23 cellular contexts compared by ENCODE assay signal in the genomic region with DNA sequence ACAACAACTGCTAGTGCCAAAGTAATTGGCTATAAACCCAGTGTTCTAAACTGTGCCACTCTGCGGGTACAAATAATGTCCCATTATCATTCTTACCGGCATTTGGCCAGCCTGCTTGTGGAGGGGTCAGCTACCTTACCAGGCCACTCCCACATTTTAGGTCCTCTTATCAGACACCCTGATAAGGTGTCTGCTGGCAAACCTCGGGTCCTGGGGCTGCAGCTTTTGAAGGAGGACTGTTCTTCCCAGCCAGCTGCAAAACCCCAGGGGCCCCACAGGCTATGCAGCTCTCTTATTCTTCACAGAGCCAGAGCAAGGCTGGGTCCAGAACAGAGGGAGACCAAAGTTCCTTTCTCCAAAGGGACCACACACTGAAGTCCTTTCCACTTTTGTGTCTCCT.
"Had no signal": no experiment of that assay in that cellular context is flagged by ENCODE, and none has a peak within 500 bp of the region (broad histone marks: within the 10 kb centered on the region; RNA-seq: fewer than 3 reads in every experiment).

No MANE protein-coding gene starts in this region.

- H3K9me3 Mint-ChIP-seq: activated B cell treated with CpG ODN at 0.5 μM for 24 hours; activated CD4-positive, alpha-beta memory T cell treated with anti-CD3 and anti-CD28 coated beads for 36 hours; activated CD4-positive, alpha-beta T cell treated with anti-CD3 and anti-CD28 coated beads, Interleukin-2, amount 10 ng/mL, durations not matched to agents 7 days and 5 days; activated naive CD4-positive, alpha-beta T cell treated with anti-CD3 and anti-CD28 coated beads for 36 hours; activated T-cell treated with anti-CD3 and anti-CD28 coated beads, Interleukin-2, amount 50 U/mL, for 4 hours; T-helper 1 cell treated with Interleukin-12 subunit alpha and Interleukin-12 subunit beta and Interleukin-4 antibody, amounts not matched to agents 30 μg/mL and 1 μg/mL, for 36 hours had no signal

- DNase-seq: activated B cell treated with CpG ODN at 0.5 μM for 24 hours; activated CD4-positive, alpha-beta memory T cell treated with anti-CD3 and anti-CD28 coated beads for 36 hours; activated CD4-positive, alpha-beta T cell treated with anti-CD3 and anti-CD28 coated beads, Interleukin-2, amount 10 ng/mL, durations not matched to agents 7 days and 5 days; activated CD8-positive, alpha-beta memory T cell treated with anti-CD3 and anti-CD28 coated beads for 24 hours; activated effector memory CD4-positive, alpha-beta T cell treated with anti-CD3 and anti-CD28 coated beads, Interleukin-2, amount 50 U/mL, for 16 hours; activated naive CD4-positive, alpha-beta T cell treated with anti-CD3 and anti-CD28 coated beads for 36 hours; activated T-cell treated with anti-CD3 and anti-CD28 coated beads, Interleukin-2, amount 50 U/mL, for 4 hours; amygdala; Karpas-422; MM.1S; NCI-H1105; NCI-H1436; NCI-H1694 treated with DMSO at 0.1 percent for 48 hours; NCI-H2029 treated with DMSO at 0.1 percent for 48 hours; NCI-H345; NCI-H510A; NCI-H526 treated with DMSO at 0.1 percent for 48 hours; Peyer's patch; SHP77 treated with DMSO at 0.1 percent for 48 hours had no signal

- H3K4me3 ChIP-seq: Peyer's patch had no signal

- H3K36me3 ChIP-seq: Peyer's patch had no signal

- H3K4me1 Mint-ChIP-seq: activated B cell treated with CpG ODN at 0.5 μM for 24 hours; activated CD4-positive, alpha-beta T cell treated with anti-CD3 and anti-CD28 coated beads, Interleukin-2, amount 10 ng/mL, durations not matched to agents 7 days and 5 days had no signal

- H3K4me1 ChIP-seq: Peyer's patch had no signal

- H3K36me3 Mint-ChIP-seq: activated CD4-positive, alpha-beta memory T cell treated with anti-CD3 and anti-CD28 coated beads for 36 hours; activated naive CD8-positive, alpha-beta T cell had no signal

- H3K4me3 Mint-ChIP-seq: activated B cell treated with CpG ODN at 0.5 μM for 24 hours; activated CD4-positive, alpha-beta memory T cell treated with anti-CD3 and anti-CD28 coated beads for 36 hours; activated CD4-positive, alpha-beta T cell treated with anti-CD3 and anti-CD28 coated beads, Interleukin-2, amount 10 ng/mL, durations not matched to agents 7 days and 5 days; activated naive CD4-positive, alpha-beta T cell treated with anti-CD3 and anti-CD28 coated beads for 36 hours; activated naive CD8-positive, alpha-beta T cell; activated T-cell treated with anti-CD3 and anti-CD28 coated beads, Interleukin-2, amount 50 U/mL, for 4 hours; brain; T-helper 1 cell treated with Interleukin-12 subunit alpha and Interleukin-12 subunit beta and Interleukin-4 antibody, amounts not matched to agents 30 μg/mL and 1 μg/mL, for 36 hours had no signal

- H3K27ac ChIP-seq: Peyer's patch, RWPE1 had no signal

- H3K27me3 Mint-ChIP-seq: activated B cell treated with CpG ODN at 0.5 μM for 24 hours; activated CD4-positive, alpha-beta memory T cell treated with anti-CD3 and anti-CD28 coated beads for 36 hours; activated CD4-positive, alpha-beta T cell treated with anti-CD3 and anti-CD28 coated beads, Interleukin-2, amount 10 ng/mL, durations not matched to agents 7 days and 5 days; activated naive CD8-positive, alpha-beta T cell; brain had no signal

- H3K9me3 ChIP-seq: Peyer's patch had no signal

- H3K27ac Mint-ChIP-seq: activated B cell treated with CpG ODN at 0.5 μM for 24 hours; activated CD4-positive, alpha-beta memory T cell treated with anti-CD3 and anti-CD28 coated beads for 36 hours; activated CD4-positive, alpha-beta T cell treated with anti-CD3 and anti-CD28 coated beads, Interleukin-2, amount 10 ng/mL, durations not matched to agents 7 days and 5 days; activated naive CD4-positive, alpha-beta T cell treated with anti-CD3 and anti-CD28 coated beads for 36 hours; activated naive CD8-positive, alpha-beta T cell; brain; T-helper 1 cell treated with Interleukin-12 subunit alpha and Interleukin-12 subunit beta and Interleukin-4 antibody, amounts not matched to agents 30 μg/mL and 1 μg/mL, for 36 hours had no signal

- H3K27me3 ChIP-seq: Peyer's patch had no signal

- ATAC-seq: activated T-cell treated with anti-CD3 and anti-CD28 coated beads, Interleukin-2, amount 50 U/mL, for 4 hours had no signal
